ENCODE assay signal across 15 cellular contexts in genomic region chr15:77817434-77817833, GRCh38.
DNase-seq lines count a peak whose midpoint lies in the region; ATAC-seq and TF ChIP-seq lines count a peak whose summit lies in the region.
"Had no signal": no experiment of that assay in that cellular context is flagged by ENCODE, and none has a peak within 500 bp of the region (broad histone marks: within the 10 kb centered on the region; RNA-seq: fewer than 3 reads in every experiment).

No MANE protein-coding gene starts in this region.

- peaks cover 12% of the 10 kb centered on the region for H3K4me1 Mint-ChIP-seq in T-helper 17 cell
- H3K4me1 Mint-ChIP-seq in mesothelial cell of epicardium = peaks cover 2% of the 10 kb centered on the region
- H3K4me1 Mint-ChIP-seq in progenitor cell of endocrine pancreas (ENCODE audit: low read depth) = peaks cover 26% of the 10 kb centered on the region

- no peaks in the 10 kb centered on the region for H3K9me3 ChIP-seq in T-helper 17 cell (ENCODE audit: control insufficient read depth, low read length, poor library complexity, severe bottlenecking)

- ATAC-seq in T-helper 17 cell (no peak), HG03280 (IDR thresholded peaks at IDR 0.05; ENCODE audit: unreplicated experiment) (no peak)

- peak; percentile 28 for DNase-seq in DMS 273 (lab: John Stamatoyannopoulos, UW; ENCODE audit: unreplicated experiment)
- no peak for DNase-seq in DMS 273 treated with DMSO at 0.1 percent for 48 hours (lab: John Stamatoyannopoulos, UW)
- no peak for DNase-seq in T-helper 17 cell
- DNase-seq in mesothelial cell of epicardium (ENCODE audit: low spot score in 2 of 2, unreplicated experiment in 2 of 2) = no peak
- DNase-seq in progenitor cell of endocrine pancreas (ENCODE audit: low spot score, unreplicated experiment) = no peak
- DNase-seq in posterior cingulate gyrus = no peak
- no peak for DNase-seq in T1000 (lab: John Stamatoyannopoulos, UW)
- DNase-seq: CD4-positive, CD25-positive, alpha-beta regulatory T cell; DMS53; NCI-H1417 treated with DMSO at 0.1 percent for 48 hours; NCI-H2029; NCI-H345; NCI-H524 treated with DMSO at 0.1 percent for 48 hours; SHP77 had no signal

- peaks cover 3% of the 10 kb centered on the region for H3K36me3 Mint-ChIP-seq in T-helper 17 cell (ENCODE audit: low read depth)
- no peaks in the 10 kb centered on the region for H3K36me3 Mint-ChIP-seq in mesothelial cell of epicardium
- H3K36me3 Mint-ChIP-seq in progenitor cell of endocrine pancreas (ENCODE audit: insufficient read depth) = no peaks in the 10 kb centered on the region
- H3K36me3 Mint-ChIP-seq: CD4-positive, CD25-positive, alpha-beta regulatory T cell had no signal

- TF ChIP-seq CTCF in mesothelial cell of epicardium (IDR thresholded peaks at IDR 0.05; ENCODE audit: unreplicated experiment) (no peak), progenitor cell of endocrine pancreas (IDR thresholded peaks at IDR 0.05; ENCODE audit: unreplicated experiment) (no peak)

- H3K27ac Mint-ChIP-seq in T-helper 17 cell (no peak overlapping the region), mesothelial cell of epicardium (no peak overlapping the region), progenitor cell of endocrine pancreas (no peak overlapping the region)
- H3K27ac Mint-ChIP-seq: CD4-positive, CD25-positive, alpha-beta regulatory T cell had no signal

- H3K9me3 Mint-ChIP-seq in mesothelial cell of epicardium = no peaks in the 10 kb centered on the region
- no peaks in the 10 kb centered on the region for H3K9me3 Mint-ChIP-seq in progenitor cell of endocrine pancreas (ENCODE audit: low read depth)
- H3K9me3 Mint-ChIP-seq: CD4-positive, CD25-positive, alpha-beta regulatory T cell had no signal

- H3K27me3 Mint-ChIP-seq in T-helper 17 cell (peaks cover 65% of the 10 kb centered on the region), mesothelial cell of epicardium (ENCODE audit: low read depth) (peaks cover 63% of the 10 kb centered on the region), progenitor cell of endocrine pancreas (peaks cover 22% of the 10 kb centered on the region)

- peak overlapping the region; percentile 71 for H3K4me3 Mint-ChIP-seq in T-helper 17 cell
- peak overlapping the region; percentile 56 for H3K4me3 Mint-ChIP-seq in mesothelial cell of epicardium
- peak overlapping the region; percentile 60 for H3K4me3 Mint-ChIP-seq in progenitor cell of endocrine pancreas (ENCODE audit: low read depth)

- intact Hi-C loops in posterior cingulate gyrus (cut with DNase I) = no loop called here
